8 cellular contexts compared by ENCODE assay signal in genomic region chr5:134370871-134371833, GRCh38. TPM values are rescaled to one million over a fixed set of nuclear protein-coding genes. Genes with fewer than 3 reads are reported as not detected.
A peak's percentile ranks its signal among the peaks of the same experiment; 100 is the strongest.
DNase-seq lines count a peak whose midpoint lies in the region; ATAC-seq, FAIRE-seq and TF ChIP-seq lines count a peak whose summit lies in the region.

TSS of gene UBE2B (plus strand) at chr5:134371569. CDS start at chr5:134371596, 27 bp downstream.

- WGBS in H1 (ENCODE audit: extremely low coverage in 1 of 2, insufficient coverage in 1 of 2, insufficient read length in 1 of 2, insufficient replicate concordance in 2 of 2, low coverage in 1 of 2, low lambda C conversion rate in 2 of 2, missing lambda C conversion rate in 1 of 2), 2 experiments = 1% methylated on average over 37 of the region's 74 CpGs; no CpG with 5 or more reads in 1 of the 2 experiments

- peak in 1 of 2 experiments; percentile 99; a peak in 2 of 3 replicates for TF ChIP-seq EP300 in H1 (IDR thresholded peaks at IDR 0.05; ENCODE audit: borderline replicate concordance in 1 of 2, low read depth in 2 of 2, low read length in 2 of 2)

- POLR2A ChIA-PET in H1 (lab: Charles Lee; ENCODE audit: partially characterized antibody) = interaction anchor here (0.6 to 2.4 kb wide), 41 partner anchors 8 to 373 kb away, joined by 3 to 26 read pairs (median 3); partner anchors contain the start of genes CDKN2AIPNL, JADE2, PPP2CA and SAR1B

- H3K4me1 ChIP-seq in NT2/D1 (ENCODE audit: insufficient read depth, insufficient read length) = no peaks in the 10 kb centered on the region
- H3K4me1 ChIP-seq in H1 (replicated peaks in 1 of 4; ENCODE audit: control insufficient read depth in 3 of 4, insufficient read depth in 4 of 4, low read length in 3 of 4) = no peaks in the 10 kb centered on the region; a peak in 3 of 7 replicates

- H3K56ac ChIP-seq in H1 (replicated peaks; ENCODE audit: insufficient read length, low read depth, low read length) = peak within 1 kb of the TSS; percentile 78

- peak within 1 kb of the TSS; percentile 95 for H4K5ac ChIP-seq in H1 (ENCODE audit: insufficient read length, low read depth, low read length)

- H3K18ac ChIP-seq in H1 (ENCODE audit: extremely low read depth, low read length) = peak within 1 kb of the TSS; percentile 99

- H3K36me3 Mint-ChIP-seq in activated CD8-positive, alpha-beta memory T cell treated with anti-CD3 and anti-CD28 coated beads, Interleukin-2, amount 10 ng/mL, durations not matched to agents 7 days and 5 days = peaks cover 20% of the 10 kb centered on the region
- H3K36me3 Mint-ChIP-seq in memory B cell = peaks cover 8% of the 10 kb centered on the region

- H3K4me3 ChIP-seq in NT2/D1 (ENCODE audit: insufficient read length, low read depth) (peak within 1 kb of the TSS; percentile 85), H1 (ENCODE audit: extremely low read depth in 1 of 4, insufficient read depth in 2 of 4, low read depth in 3 of 4, low read length in 4 of 4) (peak within 1 kb of the TSS; percentile 83 to 97 (median 91))

- peak within 1 kb of the TSS; percentile 83; the same call in 1 of the 2 replicates for H2BK12ac ChIP-seq in H1 (ENCODE audit: low read depth, low read length)

- H3K79me1 ChIP-seq in H1 (ENCODE audit: low read depth, low read length) = no peaks in the 10 kb centered on the region; the same call in 1 of the 2 replicates

- H4K20me1 ChIP-seq in H1 (replicated peaks in 1 of 2; ENCODE audit: control insufficient read depth in 1 of 2, insufficient read depth in 2 of 2, low read length in 2 of 2) = peaks cover 6 to 7% of the 10 kb centered on the region in 2 experiments

- DNase-seq in COR-L47 (lab: John Stamatoyannopoulos, UW) (peak; percentile 99), HUDEP-2 (lab: John Stamatoyannopoulos, UW; ENCODE audit: unreplicated experiment in 76 of 76) (peak; percentile 61 to 98 (median 95)), NT2/D1 (ENCODE audit: low read depth, low spot score) (peak; percentile 96), H1 (ENCODE audit: low read depth in 1 of 2, low spot score in 2 of 2) (peak; percentile 92 to 97), memory B cell (ENCODE audit: low spot score in 2 of 2) (peak; percentile 98 to 99)
- peak; percentile 99 for DNase-seq in activated CD8-positive, alpha-beta memory T cell treated with anti-CD3 and anti-CD28 coated beads, Interleukin-2, amount 10 ng/mL, durations not matched to agents 7 days and 5 days
- peak; percentile 89 for DNase-seq in stimulated activated CD8-positive, alpha-beta memory T cell treated with anti-CD3 and anti-CD28 coated beads, Interleukin-12 subunit alpha, Interleukin-12 subunit beta, amount 100 ng/mL, for 24 hours (ENCODE audit: extremely low read depth)

- H3K79me2 ChIP-seq in H1 (ENCODE audit: control insufficient read depth in 1 of 2, insufficient read depth in 2 of 2, low read length in 2 of 2) = peaks cover 12 to 48% of the 10 kb centered on the region in 2 experiments

- CTCF ChIA-PET in activated CD8-positive, alpha-beta memory T cell treated with anti-CD3 and anti-CD28 coated beads, Interleukin-2, amount 10 ng/mL, durations not matched to agents 7 days and 5 days (lab: Charles Lee) = interaction anchor here (0.6 to 2.9 kb wide), 14 partner anchors 11 to 216 kb away, joined by 3 to 16 read pairs (median 3); partner anchors contain the start of genes CDKN2AIPNL, JADE2 and PPP2CA
- CTCF ChIA-PET in H1 (lab: Charles Lee; ENCODE audit: partially characterized antibody) = interaction anchor here (0.7 to 1.7 kb wide), 14 partner anchors 10 to 187 kb away, joined by 3 to 9 read pairs (median 4); no protein-coding TSS in a partner anchor

- H2BK20ac ChIP-seq in H1 (ENCODE audit: low read length) = no peak within 1 kb of the TSS

- peak within 1 kb of the TSS; percentile 98 for H4K8ac ChIP-seq in H1 (ENCODE audit: extremely low read depth, insufficient read depth, low read length)

- H3K27me3 ChIP-seq in NT2/D1 (ENCODE audit: insufficient read depth, insufficient read length) = no peaks in the 10 kb centered on the region
- H3K27me3 ChIP-seq in H1 (replicated peaks in 1 of 4; ENCODE audit: control insufficient read depth in 3 of 4, extremely low read depth in 1 of 4, insufficient read depth in 3 of 4, low read length in 3 of 4) = no peaks in the 10 kb centered on the region

- peak within 1 kb of the TSS; percentile 87 for H3K4ac ChIP-seq in H1 (replicated peaks; ENCODE audit: insufficient read length, low read depth, low read length)

- FAIRE-seq in H1 (lab: Jason Lieb, UNC) = peak; percentile 95

- no peak within 1 kb of the TSS for H3K23ac ChIP-seq in H1 (ENCODE audit: insufficient read length)

- H2BK15ac ChIP-seq in H1 (ENCODE audit: low read length) = peak within 1 kb of the TSS; percentile 81; the same call in 1 of the 2 replicates

- peaks cover 3% of the 10 kb centered on the region; the same call in 1 of the 2 replicates for H3K23me2 ChIP-seq in H1 (ENCODE audit: low read depth, low read length)

- H2BK5ac ChIP-seq in H1 (ENCODE audit: low read depth, low read length) = peak within 1 kb of the TSS; percentile 98

- H3K27me3 Mint-ChIP-seq in activated CD8-positive, alpha-beta memory T cell treated with anti-CD3 and anti-CD28 coated beads, Interleukin-2, amount 10 ng/mL, durations not matched to agents 7 days and 5 days = no peaks in the 10 kb centered on the region
- no peaks in the 10 kb centered on the region for H3K27me3 Mint-ChIP-seq in memory B cell

- H2AK5ac ChIP-seq in H1 (ENCODE audit: low read depth, low read length) = no peak within 1 kb of the TSS

- peaks cover 45% of the 10 kb centered on the region for H3K4me1 Mint-ChIP-seq in activated CD8-positive, alpha-beta memory T cell treated with anti-CD3 and anti-CD28 coated beads, Interleukin-2, amount 10 ng/mL, durations not matched to agents 7 days and 5 days
- peaks cover 36% of the 10 kb centered on the region for H3K4me1 Mint-ChIP-seq in memory B cell

- no peak for TF ChIP-seq CTCF in H1 (IDR thresholded peaks at IDR 0.05; ENCODE audit: control extremely low read depth in 1 of 3, insufficient read depth in 1 of 3, low read depth in 1 of 3, low read length in 3 of 3)

- no peaks in the 10 kb centered on the region for H3K9me3 ChIP-seq in NT2/D1 (ENCODE audit: insufficient read depth, low read length)
- no peaks in the 10 kb centered on the region for H3K9me3 ChIP-seq in H1 (ENCODE audit: insufficient read depth in 2 of 2, low read depth in 1 of 2, low read length in 1 of 2)

- TF ChIP-seq RAD21 in H1 (IDR thresholded peaks at IDR 0.05 in 1 of 2, conservative IDR thresholded peaks at IDR 0.05 in 1 of 2; ENCODE audit: low read depth in 2 of 2, low read length in 2 of 2) = no peak

- H3K9me3 Mint-ChIP-seq in activated CD8-positive, alpha-beta memory T cell treated with anti-CD3 and anti-CD28 coated beads, Interleukin-2, amount 10 ng/mL, durations not matched to agents 7 days and 5 days (ENCODE audit: low read depth) = no peaks in the 10 kb centered on the region
- H3K9me3 Mint-ChIP-seq in memory B cell = no peaks in the 10 kb centered on the region

- peak; percentile 24 to 68 for TF ChIP-seq POLR2A in H1 (IDR thresholded peaks at IDR 0.05; ENCODE audit: control extremely low read depth in 1 of 2, low read depth in 2 of 2, low read length in 2 of 2)

- H3K4me2 ChIP-seq in H1 (ENCODE audit: insufficient read depth in 1 of 2, low read depth in 2 of 2, low read length in 2 of 2) = peak within 1 kb of the TSS; percentile 70 to 76

- peak within 1 kb of the TSS; percentile 81 for H4K91ac ChIP-seq in H1 (replicated peaks; ENCODE audit: insufficient read length, low read length)

- peak within 1 kb of the TSS; percentile 98 for H3K4me3 Mint-ChIP-seq in activated CD8-positive, alpha-beta memory T cell treated with anti-CD3 and anti-CD28 coated beads, Interleukin-2, amount 10 ng/mL, durations not matched to agents 7 days and 5 days
- H3K4me3 Mint-ChIP-seq in memory B cell = peak within 1 kb of the TSS; percentile 96

- no peak within 1 kb of the TSS for H2BK120ac ChIP-seq in H1 (replicated peaks; ENCODE audit: low read depth, low read length)

- peak within 1 kb of the TSS; percentile 99 for H3K27ac Mint-ChIP-seq in activated CD8-positive, alpha-beta memory T cell treated with anti-CD3 and anti-CD28 coated beads, Interleukin-2, amount 10 ng/mL, durations not matched to agents 7 days and 5 days
- peak within 1 kb of the TSS; percentile 99 for H3K27ac Mint-ChIP-seq in memory B cell

- H3K36me3 ChIP-seq in NT2/D1 (ENCODE audit: insufficient read depth, insufficient read length, low read length) (peaks cover 20% of the 10 kb centered on the region), H1 (ENCODE audit: control insufficient read depth in 2 of 4, insufficient read depth in 4 of 4, low read length in 3 of 4) (peaks cover 0 to 16% (median 0%) of the 10 kb centered on the region in 4 experiments; a peak in 1 of 8 replicates)

- no peak within 1 kb of the TSS for H3K14ac ChIP-seq in H1 (ENCODE audit: insufficient read length)

- peak within 1 kb of the TSS; percentile 95 for H2AFZ ChIP-seq in H1 (ENCODE audit: low read length)

- H3K27ac ChIP-seq in H1 (ENCODE audit: low read depth, low read length) = peak within 1 kb of the TSS; percentile 98

- H3K9ac ChIP-seq in NT2/D1 (ENCODE audit: insufficient read length, low read depth) (peak within 1 kb of the TSS; percentile 93), H1 (replicated peaks in 1 of 4; ENCODE audit: extremely low read depth in 1 of 4, low read depth in 3 of 4, low read length in 3 of 4) (peak within 1 kb of the TSS; percentile 98 to 99 (median 98))

- ATAC-seq in GM21381 (IDR thresholded peaks at IDR 0.05; ENCODE audit: unreplicated experiment) = peak; percentile 74
- peak; percentile 77 for ATAC-seq in activated CD8-positive, alpha-beta memory T cell treated with anti-CD3 and anti-CD28 coated beads, Interleukin-2, amount 10 ng/mL, durations not matched to agents 7 days and 5 days
- peak; percentile 76 for ATAC-seq in memory B cell (ENCODE audit: low read depth)

TF ChIP-seq in H1, 55 proteins besides CTCF, POLR2A, EP300 and RAD21 (continues in another document):
- TF ChIP-seq BCL11A (IDR thresholded peaks at IDR 0.05; ENCODE audit: low read depth in 2 of 2, low read length in 2 of 2) = no peak
- TF ChIP-seq GTF2F1 (IDR thresholded peaks at IDR 0.05; ENCODE audit: borderline replicate concordance, low read depth, low read length) = peak; percentile 90

RNA-seq across cellular contexts. Expression of gene UBE2B, which starts in this region (rescaled TPM):
- 10 to 100 TPM; 74.6 to 84.8 TPM for total RNA-seq in activated CD8-positive, alpha-beta memory T cell treated with anti-CD3 and anti-CD28 coated beads, Interleukin-2, amount 10 ng/mL, durations not matched to agents 7 days and 5 days
- total RNA-seq in H1 (2021; fragmentation: NEBNext Ultra II Directional; extraction: Animal tissue kit (Norgen Biotek cat#: 25700)) = 40.3 and 46.8 TPM in 2 replicates
- polyA plus RNA-seq in H1 (2011; rRNA removed) = 8.1 and 15.9 TPM in 2 replicates
- polyA plus RNA-seq in H1 (2011; cell fraction: cytosol; rRNA removed) = 21.0 TPM
- 4.1 TPM for polyA plus RNA-seq in H1 (2011; cell fraction: nucleus; rRNA removed)
- polyA plus RNA-seq in H1 (2012, experiment 1 of 2) = 13.8 to 34.1 TPM (median 16.4 TPM) in 4 replicates
- 13.1 TPM for polyA plus RNA-seq in H1 (2012, experiment 2 of 2)
- 42.7 TPM for polyA plus RNA-seq in H1 (2013, experiment 1 of 2)
- polyA plus RNA-seq in H1 (2013, experiment 2 of 2) = 34.4 TPM
- 6.4 and 7.3 TPM in 2 replicates for polyA minus RNA-seq in H1 (2011; rRNA and poly(A)+ RNA removed)
- 9.4 TPM for polyA minus RNA-seq in H1 (2011; cell fraction: cytosol; rRNA and poly(A)+ RNA removed)
- 9.8 TPM for polyA minus RNA-seq in H1 (2011; cell fraction: nucleus; rRNA and poly(A)+ RNA removed)

Comparison
In these comparisons a context has a peak if more than half of its experiments do, and no peak if none do; other contexts are left out.
1. Peak in every context shown above with its lines: DNase-seq, ATAC-seq, H3K4me3 ChIP-seq and H3K27ac ChIP-seq.